ENCODE assay signal across 8 cellular contexts in the genomic region with DNA sequence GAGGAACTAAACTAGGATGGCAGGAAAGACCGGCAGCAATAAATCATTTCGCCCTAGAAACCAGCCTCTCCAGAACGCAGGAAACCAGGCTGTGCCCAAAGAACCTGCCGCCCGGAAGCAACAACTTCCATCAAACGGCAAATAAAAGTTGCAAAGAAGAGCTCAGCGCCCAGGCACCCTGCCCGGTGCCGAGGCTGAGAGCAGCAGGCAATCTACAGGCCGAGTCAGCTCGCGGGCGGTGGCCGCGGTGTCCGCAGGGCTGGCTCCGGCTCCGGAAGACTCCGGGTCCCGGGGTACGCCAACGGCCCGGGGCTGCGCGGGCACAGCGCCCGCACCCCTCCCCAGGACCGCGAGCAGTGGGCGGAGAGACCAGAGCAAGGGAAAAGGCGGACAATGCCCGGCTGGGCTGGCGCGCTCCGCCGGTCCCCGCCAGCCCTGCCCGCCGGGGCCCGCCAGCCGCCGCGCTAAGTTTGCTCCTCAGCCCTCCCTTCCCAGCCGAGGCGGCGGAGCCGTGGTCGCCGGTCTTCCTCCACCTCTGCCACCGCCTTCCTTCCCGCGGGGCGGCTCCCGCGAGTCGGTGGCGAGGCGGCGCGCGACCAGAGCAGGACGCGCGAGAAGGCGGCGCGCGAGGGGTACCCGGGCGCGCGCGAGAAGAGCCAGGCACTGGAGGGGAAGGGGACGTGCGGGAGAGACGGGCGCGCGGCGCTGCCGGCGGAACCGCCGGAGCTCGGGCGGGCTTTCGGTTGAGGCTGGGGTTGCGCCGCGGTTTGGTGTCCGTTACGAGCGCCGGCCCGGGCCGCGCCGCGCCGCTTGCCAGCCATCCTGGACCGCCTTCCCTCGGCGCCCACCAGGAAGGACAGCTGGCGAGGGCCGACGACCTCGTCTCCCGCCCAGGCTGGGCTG. TPM values are rescaled to one million over a fixed set of nuclear protein-coding genes. Genes with fewer than 3 reads are reported as not detected.
DNase-seq lines count a peak whose midpoint lies in the region; ATAC-seq and TF ChIP-seq lines count a peak whose summit lies in the region.

No MANE protein-coding gene starts in this region.

- H3K9me3 ChIP-seq in mucosa of descending colon, result no peaks in the 10 kb centered on the region

- DNase-seq in ACHN, result peak; percentile 55
- DNase-seq in NCI-H526 treated with DMSO at 0.1 percent for 48 hours (lab: John Stamatoyannopoulos, UW), result peak; percentile 44
- peak; percentile 48 for DNase-seq in activated T-cell treated with anti-CD3 and anti-CD28 coated beads for 24 hours (ENCODE audit: low read depth)
- no peak for DNase-seq in epithelial cell of prostate (ENCODE audit: low read depth, low spot score)
- peak; percentile 57 to 82 (median 82) for DNase-seq in mucosa of descending colon
- DNase-seq in stimulated activated CD8-positive, alpha-beta memory T cell treated with anti-CD3 and anti-CD28 coated beads, Interleukin-4, amount 100 ng/mL, for 24 hours (ENCODE audit: low read depth), result peak; percentile 43

- H3K4me1 ChIP-seq in mucosa of descending colon (ENCODE audit: low read depth), result peaks cover 26% of the 10 kb centered on the region

- peak overlapping the region; percentile 94 for H3K27ac ChIP-seq in epithelial cell of prostate

- TF ChIP-seq CTCF in mucosa of descending colon (IDR thresholded peaks at IDR 0.05), result no peak

- ATAC-seq in GM18505 (IDR thresholded peaks at IDR 0.05; ENCODE audit: unreplicated experiment), result peak; percentile 43
- ATAC-seq in HG02943 (IDR thresholded peaks at IDR 0.05; ENCODE audit: low read depth, unreplicated experiment), result peak; percentile 34
- ATAC-seq in mucosa of descending colon, result peak; percentile 65

- in situ Hi-C loops in ACHN (cut with HindIII; ENCODE audit: low pct_ligation_motif_present, low pct_unique_long_range_greater_than_20kb, low sequenced_read_pairs), result no loop called here

- intact Hi-C loops in mucosa of descending colon (cut with DNase I, micrococcal nuclease), result no loop called here

- H3K36me3 ChIP-seq in mucosa of descending colon (ENCODE audit: low read depth), result no peaks in the 10 kb centered on the region

- TF ChIP-seq POLR2A in GM18505 (IDR thresholded peaks at IDR 0.05; ENCODE audit: borderline replicate concordance, extremely low read depth, insufficient read depth, insufficient read length), result peak; percentile 72

- H3K4me3 ChIP-seq in mucosa of descending colon, result peak overlapping the region; percentile 99

RNA-seq across cellular contexts. Expression of a gene that starts 0.7 kb away (rescaled TPM):
- 100 to 1,000 TPM; 205 to 416 (median 330) TPM for total RNA-seq in mucosa of descending colon

RNA-seq across cellular contexts. Expression of a gene that starts 51.5 kb away (rescaled TPM):
- 100 to 1,000 TPM; 119 to 150 (median 133) TPM for total RNA-seq in mucosa of descending colon
